Comparison of ENCODE assay signal across 26 cellular contexts in the genomic region with DNA sequence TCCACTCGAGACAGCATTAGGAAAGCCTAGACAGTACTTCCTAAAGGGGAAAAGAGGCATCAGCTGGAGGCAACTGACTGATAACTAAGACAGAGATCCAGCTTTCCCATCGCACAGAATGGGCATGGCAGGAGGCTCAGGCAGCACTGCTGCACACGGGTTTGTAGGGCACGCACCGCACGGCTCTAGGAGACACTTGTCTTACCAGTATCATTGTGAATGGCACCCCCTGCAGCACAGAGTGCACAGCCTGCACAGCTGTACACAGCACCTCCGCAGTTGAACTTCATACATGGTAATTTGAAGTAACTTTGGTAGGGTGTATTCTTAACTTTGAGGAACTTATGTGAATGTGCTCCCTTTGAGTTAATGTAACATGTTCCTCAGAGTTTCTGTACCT.
DNase-seq lines count a peak whose midpoint lies in the region; FAIRE-seq and TF ChIP-seq lines count a peak whose summit lies in the region.
"Had no signal": no experiment of that assay in that cellular context is flagged by ENCODE, and none has a peak within 500 bp of the region (broad histone marks: within the 10 kb centered on the region; RNA-seq: fewer than 3 reads in every experiment).

No MANE protein-coding gene starts in this region.

- H3K4me1 ChIP-seq in OCI-LY3 (ENCODE audit: low read length) = no peaks in the 10 kb centered on the region
- H3K4me1 ChIP-seq: stomach had no signal

- H3K27me3 ChIP-seq in OCI-LY3 (ENCODE audit: low read depth, low read length) = no peaks in the 10 kb centered on the region
- H3K27me3 ChIP-seq: BLaER1, stomach, tibial artery had no signal

- H3K9me3 ChIP-seq in OCI-LY3 (ENCODE audit: insufficient read depth, low read length) = no peaks in the 10 kb centered on the region
- H3K9me3 ChIP-seq: BLaER1, left ventricle myocardium inferior, SK-N-SH, stomach, tibial artery had no signal

- no peak overlapping the region for H3K4me2 ChIP-seq in OCI-LY3 (ENCODE audit: low read length)
- H3K4me2 ChIP-seq: BLaER1, SK-N-SH had no signal

- no peak overlapping the region for H3K27ac Mint-ChIP-seq in activated naive CD4-positive, alpha-beta T cell treated with anti-CD3 and anti-CD28 coated beads for 36 hours
- H3K27ac Mint-ChIP-seq: activated T-cell treated with anti-CD3 and anti-CD28 coated beads, Interleukin-2, amount 50 U/mL, for 24 hours; brain; HFFc6; T-helper 17 cell had no signal

- peak; percentile 40 for FAIRE-seq in GM12891 (lab: Jason Lieb, UNC)
- FAIRE-seq: HepG2 had no signal

- intact Hi-C loops in activated naive CD4-positive, alpha-beta T cell treated with anti-CD3 and anti-CD28 coated beads for 36 hours (cut with micrococcal nuclease) = no loop called here

- H3K4me1 Mint-ChIP-seq in activated naive CD4-positive, alpha-beta T cell treated with anti-CD3 and anti-CD28 coated beads for 36 hours (ENCODE audit: low read depth) = no peaks in the 10 kb centered on the region
- H3K4me1 Mint-ChIP-seq: brain had no signal

- no peaks in the 10 kb centered on the region for H3K27me3 Mint-ChIP-seq in activated naive CD4-positive, alpha-beta T cell treated with anti-CD3 and anti-CD28 coated beads for 36 hours (ENCODE audit: low read depth)
- H3K27me3 Mint-ChIP-seq: activated T-cell treated with anti-CD3 and anti-CD28 coated beads, Interleukin-2, amount 50 U/mL, for 24 hours; brain; T-helper 17 cell had no signal

- H3K79me2 ChIP-seq in OCI-LY3 (ENCODE audit: low read length) = no peaks in the 10 kb centered on the region

- H4K20me1 ChIP-seq in OCI-LY3 (ENCODE audit: insufficient read depth, low read length) = no peaks in the 10 kb centered on the region
- H4K20me1 ChIP-seq: BLaER1 had no signal

- no peak overlapping the region for H3K27ac ChIP-seq in OCI-LY3 (ENCODE audit: low read length)
- H3K27ac ChIP-seq: BLaER1, GM23248, HL-60, left ventricle myocardium inferior, stomach, tibial artery had no signal

- peak; percentile 26; the same call in 1 of the 2 replicates for TF ChIP-seq CTCF in OCI-LY3 (IDR thresholded peaks at IDR 0.05; ENCODE audit: low read depth, low read length)

- H3K9ac ChIP-seq in OCI-LY3 (ENCODE audit: low read length) = no peak overlapping the region
- H3K9ac ChIP-seq: BLaER1, GM23248, SK-N-SH had no signal

- no peak overlapping the region for H3K4me3 ChIP-seq in OCI-LY3 (ENCODE audit: low read length)
- H3K4me3 ChIP-seq: BLaER1, GM23248, left ventricle myocardium inferior, stomach, tibial artery had no signal

- no peak overlapping the region for H2AFZ ChIP-seq in OCI-LY3 (ENCODE audit: low read depth, low read length)
- H2AFZ ChIP-seq: GM23248 had no signal

- H3K36me3 Mint-ChIP-seq in activated naive CD4-positive, alpha-beta T cell treated with anti-CD3 and anti-CD28 coated beads for 36 hours (ENCODE audit: low read depth) = peaks cover 11% of the 10 kb centered on the region

- H3K9me3 Mint-ChIP-seq in activated naive CD4-positive, alpha-beta T cell treated with anti-CD3 and anti-CD28 coated beads for 36 hours = no peaks in the 10 kb centered on the region
- H3K9me3 Mint-ChIP-seq: activated T-cell treated with anti-CD3 and anti-CD28 coated beads, Interleukin-2, amount 50 U/mL, for 24 hours; brain; HFFc6 had no signal

- H3K4me3 Mint-ChIP-seq in activated naive CD4-positive, alpha-beta T cell treated with anti-CD3 and anti-CD28 coated beads for 36 hours = no peak overlapping the region
- H3K4me3 Mint-ChIP-seq: activated T-cell treated with anti-CD3 and anti-CD28 coated beads, Interleukin-2, amount 50 U/mL, for 24 hours; brain; HFFc6; T-helper 17 cell had no signal

- peak; percentile 38 for DNase-seq in activated naive CD4-positive, alpha-beta T cell treated with anti-CD3 and anti-CD28 coated beads for 36 hours
- no peak for DNase-seq in activated naive CD4-positive, alpha-beta T cell treated with Interleukin-2 at 50 U/mL for 16 hours
- DNase-seq in GM12891 (ENCODE audit: insufficient read length, low spot score) (no peak), left kidney (ENCODE audit: low read depth, low spot score) (peak; percentile 15), AML-193 (lab: John Stamatoyannopoulos, UW) (no peak), middle frontal gyrus (ENCODE audit: extremely low spot score, low spot score) (no peak)
- DNase-seq: ACHN; activated CD4-positive, alpha-beta T cell treated with anti-CD3 and anti-CD28 coated beads for 1 hour; activated gamma-delta T cell; activated T-cell treated with anti-CD3 and anti-CD28 coated beads, Interleukin-2, amount 50 U/mL, for 24 hours; GM23248; HFFc6; left ventricle myocardium inferior; NCI-H1092; NCI-H187 treated with DMSO at 0.1 percent for 48 hours; RPMI8226; SK-N-SH; stimulated activated CD4-positive, alpha-beta T cell treated with anti-CD3 and anti-CD28 coated beads, Interleukin-15, amount 100 ng/mL, for 24 hours; stomach; T-helper 17 cell; tibial artery had no signal

- CTCF ChIA-PET in activated naive CD4-positive, alpha-beta T cell treated with anti-CD3 and anti-CD28 coated beads for 36 hours (lab: Charles Lee) = no interaction called here

- H3K36me3 ChIP-seq in OCI-LY3 (replicated peaks; ENCODE audit: low read depth, low read length) = peaks cover 5% of the 10 kb centered on the region

- TF ChIP-seq POLR2A in GM12891 (IDR thresholded peaks at IDR 0.05; ENCODE audit: low read depth, low read length) = no peak

TF ChIP-seq in GM12891, 5 proteins besides CTCF, POLR2A, EP300 and RAD21:
- no peak for TF ChIP-seq SPI1 (IDR thresholded peaks at IDR 0.05; ENCODE audit: low read depth, low read length)
- TF ChIP-seq TAF1 (IDR thresholded peaks at IDR 0.05; ENCODE audit: low read depth, low read length) = no peak
- no peak for TF ChIP-seq POU2F2 (IDR thresholded peaks at IDR 0.05; ENCODE audit: low read depth, low read length)
- no peak for TF ChIP-seq PAX5 (IDR thresholded peaks at IDR 0.05; ENCODE audit: insufficient read depth, low read length, severe bottlenecking)
- no peak for TF ChIP-seq POLR2AphosphoS5 (IDR thresholded peaks at IDR 0.05; ENCODE audit: low read depth, low read length)

Comparison
In these comparisons a context has a peak if more than half of its experiments do, and no peak if none do; other contexts are left out.
1. DNase-seq: peak in activated naive CD4-positive, alpha-beta T cell treated with anti-CD3 and anti-CD28 coated beads for 36 hours (single experiment) and left kidney (single experiment); none in activated naive CD4-positive, alpha-beta T cell treated with Interleukin-2 at 50 U/mL for 16 hours (single experiment), GM12891 (single experiment), AML-193 (0 of 2) and middle frontal gyrus (single experiment).